1 cellular context compared by ENCODE assay signal in the genomic region with DNA sequence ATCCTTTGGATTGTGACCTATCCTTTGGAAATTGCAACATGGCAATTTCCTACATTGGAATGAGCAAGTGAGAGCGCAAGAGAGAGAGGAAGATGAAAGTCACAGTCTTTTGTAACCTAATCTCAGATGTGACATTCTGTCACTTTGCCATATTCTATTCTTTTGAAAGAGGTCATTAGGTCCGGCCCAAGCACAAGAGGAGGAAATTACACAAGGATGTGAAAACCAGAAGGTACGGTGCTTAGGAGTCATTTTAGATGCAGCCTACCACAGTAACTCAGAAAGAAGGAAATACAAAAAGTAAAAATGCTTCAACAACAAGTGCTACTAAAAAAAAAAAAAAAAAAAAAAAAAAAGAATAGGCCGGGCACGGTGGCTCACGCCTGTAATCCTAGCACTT.
TF ChIP-seq lines count a peak whose summit lies in the region.

No MANE protein-coding gene starts in this region.

TF ChIP-seq in endothelial cell of umbilical vein, 7 proteins besides CTCF, POLR2A, EP300 and RAD21 (continued from another document):
- no peak for TF ChIP-seq EZH2 (IDR thresholded peaks at IDR 0.05; ENCODE audit: borderline replicate concordance, low read depth, low read length, severe bottlenecking)
- no peak for TF ChIP-seq MYC (IDR thresholded peaks at IDR 0.05; ENCODE audit: low read depth, low read length)
- no peak for TF ChIP-seq GATA2 (IDR thresholded peaks at IDR 0.05; ENCODE audit: insufficient read depth, insufficient read length, low read depth, low read length)
TF ChIP-seq in endothelial cell of umbilical vein: peak in this region for 0.
